Comparison of ENCODE assay signal across 8 cellular contexts in genomic region chr5:88883059-88883565, GRCh38. TPM values are rescaled to one million over a fixed set of nuclear protein-coding genes. Genes with fewer than 3 reads are reported as not detected.
DNase-seq lines count a peak whose midpoint lies in the region; ATAC-seq and TF ChIP-seq lines count a peak whose summit lies in the region.

MEF2C (minus strand) TSS chr5:88883184; CDS start chr5:88823788, 59,396 bp downstream.

- no peak for TF ChIP-seq CTCF in fibroblast of villous mesenchyme (IDR thresholded peaks at IDR 0.05; ENCODE audit: insufficient read depth, low read depth, low read length)
- no peak for TF ChIP-seq CTCF in vagina (IDR thresholded peaks at IDR 0.05)

- POLR2A ChIA-PET in naive thymus-derived CD4-positive, alpha-beta T cell (lab: Charles Lee), result no interaction called here

- peak in 1 of 2 donors; percentile 66 for TF ChIP-seq POLR2A in vagina (IDR thresholded peaks at IDR 0.05)

- H3K4me1 ChIP-seq in naive thymus-derived CD4-positive, alpha-beta T cell (ENCODE audit: control insufficient read depth in 2 of 2, insufficient read depth in 2 of 2, low read length in 2 of 2), result peaks cover 0 to 6% of the 10 kb centered on the region in 2 donors
- H3K4me1 ChIP-seq in vagina, result no peaks in the 10 kb centered on the region

- peak; percentile 26 for DNase-seq in activated CD4-positive, alpha-beta T cell treated with anti-CD3 and anti-CD28 coated beads for 48 hours
- no peak for DNase-seq in activated CD4-positive, alpha-beta T cell treated with anti-CD3 and anti-CD28 coated beads, Interleukin-2, amount 50 U/mL, for 1 hour
- DNase-seq in NCI-H345 treated with DMSO at 0.1 percent for 48 hours (lab: John Stamatoyannopoulos, UW; ENCODE audit: unreplicated experiment), result peak; percentile 38
- no peak for DNase-seq in activated CD8-positive, alpha-beta memory T cell treated with anti-CD3 and anti-CD28 coated beads, Interleukin-2, amount 10 ng/mL, durations not matched to agents 7 days and 5 days
- DNase-seq in fibroblast of villous mesenchyme (ENCODE audit: low read depth), result peak; percentile 67
- no peak for DNase-seq in naive thymus-derived CD4-positive, alpha-beta T cell
- DNase-seq in vagina (ENCODE audit: extremely low spot score in 2 of 2), result peak in 1 of 2 donors; percentile 90

- H3K27me3 ChIP-seq in naive thymus-derived CD4-positive, alpha-beta T cell (ENCODE audit: control insufficient read depth in 2 of 2, insufficient read depth in 2 of 2, low read length in 2 of 2), result peaks cover 0 to 5% of the 10 kb centered on the region in 2 donors
- no peaks in the 10 kb centered on the region for H3K27me3 ChIP-seq in vagina

- H3K4me3 ChIP-seq in fibroblast of villous mesenchyme (ENCODE audit: low read depth, low read length) (peak within 1 kb of the TSS; percentile 72), vagina (peak within 1 kb of the TSS; percentile 48 to 67)
- H3K4me3 ChIP-seq in naive thymus-derived CD4-positive, alpha-beta T cell (ENCODE audit: low read length), result peak within 1 kb of the TSS; percentile 41

- no peaks in the 10 kb centered on the region for H3K9me3 ChIP-seq in naive thymus-derived CD4-positive, alpha-beta T cell (ENCODE audit: control insufficient read depth in 2 of 3, low read length in 3 of 3)
- H3K9me3 ChIP-seq in vagina, result no peaks in the 10 kb centered on the region

- H3K27me3 Mint-ChIP-seq in activated CD8-positive, alpha-beta memory T cell treated with anti-CD3 and anti-CD28 coated beads, Interleukin-2, amount 10 ng/mL, durations not matched to agents 7 days and 5 days, result peaks cover 63% of the 10 kb centered on the region
- H3K27me3 Mint-ChIP-seq in naive thymus-derived CD4-positive, alpha-beta T cell, result peaks cover 34 to 81% (median 42%) of the 10 kb centered on the region in 5 donors

- intact Hi-C loops in naive thymus-derived CD4-positive, alpha-beta T cell (cut with micrococcal nuclease), result loop anchor here in 1 of 2 donors (5.0 to 10.0 kb wide), 4 partner anchors 56 to 1098 kb away; no protein-coding TSS in a partner anchor
- intact Hi-C loops in vagina (cut with DNase I), result loop anchor here (5.0 to 10.0 kb wide), 2 partner anchors 56 to 148 kb away; no protein-coding TSS in a partner anchor

- H3K27ac Mint-ChIP-seq in activated CD8-positive, alpha-beta memory T cell treated with anti-CD3 and anti-CD28 coated beads, Interleukin-2, amount 10 ng/mL, durations not matched to agents 7 days and 5 days, result no peak within 1 kb of the TSS
- peak within 1 kb of the TSS in 1 of 9 donors; percentile 24 for H3K27ac Mint-ChIP-seq in naive thymus-derived CD4-positive, alpha-beta T cell

- H3K27ac ChIP-seq in naive thymus-derived CD4-positive, alpha-beta T cell (ENCODE audit: low read depth, low read length), result no peak within 1 kb of the TSS
- peak within 1 kb of the TSS; percentile 89 for H3K27ac ChIP-seq in vagina

- ATAC-seq in HG02642 (IDR thresholded peaks at IDR 0.05; ENCODE audit: poor library complexity, unreplicated experiment), result peak; percentile 42
- peak; percentile 55 for ATAC-seq in activated CD8-positive, alpha-beta memory T cell treated with anti-CD3 and anti-CD28 coated beads, Interleukin-2, amount 10 ng/mL, durations not matched to agents 7 days and 5 days
- peak; percentile 75 for ATAC-seq in naive thymus-derived CD4-positive, alpha-beta T cell

- peaks cover 17% of the 10 kb centered on the region for H3K4me1 Mint-ChIP-seq in activated CD8-positive, alpha-beta memory T cell treated with anti-CD3 and anti-CD28 coated beads, Interleukin-2, amount 10 ng/mL, durations not matched to agents 7 days and 5 days
- H3K4me1 Mint-ChIP-seq in naive thymus-derived CD4-positive, alpha-beta T cell, result peaks cover 17 to 29% (median 26%) of the 10 kb centered on the region in 7 donors

- H3K9me3 Mint-ChIP-seq in activated CD8-positive, alpha-beta memory T cell treated with anti-CD3 and anti-CD28 coated beads, Interleukin-2, amount 10 ng/mL, durations not matched to agents 7 days and 5 days (ENCODE audit: low read depth), result no peaks in the 10 kb centered on the region
- H3K9me3 Mint-ChIP-seq in naive thymus-derived CD4-positive, alpha-beta T cell, result peaks cover 0 to 1% (median 0%) of the 10 kb centered on the region in 11 donors

- H3K36me3 ChIP-seq in naive thymus-derived CD4-positive, alpha-beta T cell (ENCODE audit: control insufficient read depth in 2 of 3, insufficient read depth in 3 of 3, low read length in 3 of 3), result no peaks in the 10 kb centered on the region
- no peaks in the 10 kb centered on the region for H3K36me3 ChIP-seq in vagina

- H3K4me3 Mint-ChIP-seq in activated CD8-positive, alpha-beta memory T cell treated with anti-CD3 and anti-CD28 coated beads, Interleukin-2, amount 10 ng/mL, durations not matched to agents 7 days and 5 days, result peak within 1 kb of the TSS; percentile 80
- peak within 1 kb of the TSS; percentile 82 to 94 (median 88) for H3K4me3 Mint-ChIP-seq in naive thymus-derived CD4-positive, alpha-beta T cell

- H3K36me3 Mint-ChIP-seq in activated CD8-positive, alpha-beta memory T cell treated with anti-CD3 and anti-CD28 coated beads, Interleukin-2, amount 10 ng/mL, durations not matched to agents 7 days and 5 days, result peaks cover 2% of the 10 kb centered on the region
- H3K36me3 Mint-ChIP-seq in naive thymus-derived CD4-positive, alpha-beta T cell, result no peaks in the 10 kb centered on the region

- CTCF ChIA-PET in activated CD8-positive, alpha-beta memory T cell treated with anti-CD3 and anti-CD28 coated beads, Interleukin-2, amount 10 ng/mL, durations not matched to agents 7 days and 5 days (lab: Charles Lee), result no interaction called here
- CTCF ChIA-PET in naive thymus-derived CD4-positive, alpha-beta T cell (lab: Charles Lee), result no interaction called here

RNA-seq across cellular contexts. Expression of gene MEF2C, which starts in this region (rescaled TPM):
- under 1 TPM; 0.06 to 0.19 TPM for total RNA-seq in activated CD8-positive, alpha-beta memory T cell treated with anti-CD3 and anti-CD28 coated beads, Interleukin-2, amount 10 ng/mL, durations not matched to agents 7 days and 5 days
- total RNA-seq in fibroblast of villous mesenchyme (8.1 and 16.0 TPM in 2 replicates), vagina (22.3 TPM)
- total RNA-seq in naive thymus-derived CD4-positive, alpha-beta T cell, result 10 to 100 TPM in 1 of 5 experiments, 1 to 10 TPM in 3, under 1 TPM in 1; 0.07 to 40.0 (median 3.4) TPM
- polyA plus RNA-seq in naive thymus-derived CD4-positive, alpha-beta T cell, result under 1 TPM; 0.24 to 0.77 TPM

Comparison
In these comparisons a context has a peak if more than half of its experiments do, and no peak if none do; other contexts are left out.
1. DNase-seq: peak in activated CD4-positive, alpha-beta T cell treated with anti-CD3 and anti-CD28 coated beads for 48 hours (single experiment), NCI-H345 treated with DMSO at 0.1 percent for 48 hours (single experiment) and fibroblast of villous mesenchyme (single experiment); none in activated CD4-positive, alpha-beta T cell treated with anti-CD3 and anti-CD28 coated beads, Interleukin-2, amount 50 U/mL, for 1 hour (single experiment), activated CD8-positive, alpha-beta memory T cell treated with anti-CD3 and anti-CD28 coated beads, Interleukin-2, amount 10 ng/mL, durations not matched to agents 7 days and 5 days (single experiment) and naive thymus-derived CD4-positive, alpha-beta T cell (0 of 9).
2. Peak in ATAC-seq in activated CD8-positive, alpha-beta memory T cell treated with anti-CD3 and anti-CD28 coated beads, Interleukin-2, amount 10 ng/mL, durations not matched to agents 7 days and 5 days; RNA of the gene not detected or under 1 TPM.
3. Peak in every context shown above with its lines, with median percentiles within 50 percentile points of each other: ATAC-seq and H3K4me3 ChIP-seq.